1 cellular context compared by ENCODE assay signal in genomic region chr1:1135339-1136111, GRCh38.
TF ChIP-seq lines count a peak whose summit lies in the region.

No MANE protein-coding gene starts in this region.

TF ChIP-seq in K562, 482 proteins besides CTCF, POLR2A, EP300 and RAD21 (continued from another document and continues in another):
- TF ChIP-seq ZNF407 (IDR thresholded peaks at IDR 0.05; ENCODE audit: low read depth) (no peak), ZBTB2 (IDR thresholded peaks at IDR 0.05) (no peak), NFATC3 (IDR thresholded peaks at IDR 0.05) (no peak), ZNF76 (CRISPR knock-in tag; IDR thresholded peaks at IDR 0.05; ENCODE audit: borderline replicate concordance) (0 out of 2 replicates have a peak, but pooled peaks have one; percentile 27), KLF10 (CRISPR knock-in tag; IDR thresholded peaks at IDR 0.05) (no peak), FOXA1 (IDR thresholded peaks at IDR 0.05; ENCODE audit: borderline replicate concordance) (no peak), ZNF24 (IDR thresholded peaks at IDR 0.05) (no peak), XRCC3 (IDR thresholded peaks at IDR 0.05) (no peak), ZNF507 (tag; conservative IDR thresholded peaks at IDR 0.05) (no peak), NCOR1 (IDR thresholded peaks at IDR 0.05) (no peak), ZNF282 (CRISPR knock-in tag; IDR thresholded peaks at IDR 0.05) (no peak), POU5F1 (IDR thresholded peaks at IDR 0.05; ENCODE audit: borderline replicate concordance, low read depth, low read length, partially characterized antibody) (no peak), NELFE (IDR thresholded peaks at IDR 0.05; ENCODE audit: insufficient read depth, insufficient read length) (no peak), ZBTB49 (CRISPR knock-in tag; IDR thresholded peaks at IDR 0.05; ENCODE audit: borderline replicate concordance) (no peak), SMAD3 (CRISPR knock-in tag; conservative IDR thresholded peaks at IDR 0.05) (0 out of 2 replicates have a peak, but pooled peaks have one; percentile 29), CXXC5 (CRISPR knock-in tag; IDR thresholded peaks at IDR 0.05) (no peak), RBFOX2 (IDR thresholded peaks at IDR 0.05; ENCODE audit: low read depth, low read length) (no peak; the same call in 1 of the 2 replicates), KDM2B (CRISPR knock-in tag; IDR thresholded peaks at IDR 0.05) (no peak), KDM4B (IDR thresholded peaks at IDR 0.05; ENCODE audit: borderline replicate concordance in 2 of 2, low read depth in 1 of 2) (no peak), MEF2A (IDR thresholded peaks at IDR 0.05; ENCODE audit: control insufficient read depth, low read depth, low read length) (no peak), TAF7 (tag; IDR thresholded peaks at IDR 0.05) (no peak; the same call in 1 of the 2 replicates), HNRNPUL1 (IDR thresholded peaks at IDR 0.05; ENCODE audit: low read length) (no peak), HDAC6 (IDR thresholded peaks at IDR 0.05; ENCODE audit: low read depth, low read length) (no peak), POLR3A (IDR thresholded peaks at IDR 0.05; ENCODE audit: borderline replicate concordance, extremely low read depth, insufficient read depth, insufficient read length) (no peak), ZNF311 (CRISPR knock-in tag; IDR thresholded peaks at IDR 0.05) (no peak), ZNF184 (CRISPR knock-in tag; IDR thresholded peaks at IDR 0.05) (no peak), NR2F6 (CRISPR knock-in tag; IDR thresholded peaks at IDR 0.05) (no peak), SP1 (CRISPR knock-in tag; IDR thresholded peaks at IDR 0.05) (peak; percentile 70; the same call in 1 of the 2 replicates), ZNF445 (CRISPR knock-in tag; IDR thresholded peaks at IDR 0.05; ENCODE audit: low read depth) (no peak), ZNF780A (CRISPR knock-in tag; IDR thresholded peaks at IDR 0.05) (no peak), NCOA1 (IDR thresholded peaks at IDR 0.05; ENCODE audit: low read depth) (no peak), MIER1 (IDR thresholded peaks at IDR 0.05; ENCODE audit: low read depth) (no peak)
- TF ChIP-seq, protein P1, sequence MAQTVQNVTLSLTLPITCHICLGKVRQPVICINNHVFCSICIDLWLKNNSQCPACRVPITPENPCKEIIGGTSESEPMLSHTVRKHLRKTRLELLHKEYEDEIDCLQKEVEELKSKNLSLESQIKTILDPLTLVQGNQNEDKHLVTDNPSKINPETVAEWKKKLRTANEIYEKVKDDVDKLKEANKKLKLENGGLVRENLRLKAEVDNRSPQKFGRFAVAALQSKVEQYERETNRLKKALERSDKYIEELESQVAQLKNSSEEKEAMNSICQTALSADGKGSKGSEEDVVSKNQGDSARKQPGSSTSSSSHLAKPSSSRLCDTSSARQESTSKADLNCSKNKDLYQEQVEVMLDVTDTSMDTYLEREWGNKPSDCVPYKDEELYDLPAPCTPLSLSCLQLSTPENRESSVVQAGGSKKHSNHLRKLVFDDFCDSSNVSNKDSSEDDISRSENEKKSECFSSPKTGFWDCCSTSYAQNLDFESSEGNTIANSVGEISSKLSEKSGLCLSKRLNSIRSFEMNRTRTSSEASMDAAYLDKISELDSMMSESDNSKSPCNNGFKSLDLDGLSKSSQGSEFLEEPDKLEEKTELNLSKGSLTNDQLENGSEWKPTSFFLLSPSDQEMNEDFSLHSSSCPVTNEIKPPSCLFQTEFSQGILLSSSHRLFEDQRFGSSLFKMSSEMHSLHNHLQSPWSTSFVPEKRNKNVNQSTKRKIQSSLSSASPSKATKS (CRISPR knock-in tag; IDR thresholded peaks at IDR 0.05): no peak
- TF ChIP-seq, protein P2, sequence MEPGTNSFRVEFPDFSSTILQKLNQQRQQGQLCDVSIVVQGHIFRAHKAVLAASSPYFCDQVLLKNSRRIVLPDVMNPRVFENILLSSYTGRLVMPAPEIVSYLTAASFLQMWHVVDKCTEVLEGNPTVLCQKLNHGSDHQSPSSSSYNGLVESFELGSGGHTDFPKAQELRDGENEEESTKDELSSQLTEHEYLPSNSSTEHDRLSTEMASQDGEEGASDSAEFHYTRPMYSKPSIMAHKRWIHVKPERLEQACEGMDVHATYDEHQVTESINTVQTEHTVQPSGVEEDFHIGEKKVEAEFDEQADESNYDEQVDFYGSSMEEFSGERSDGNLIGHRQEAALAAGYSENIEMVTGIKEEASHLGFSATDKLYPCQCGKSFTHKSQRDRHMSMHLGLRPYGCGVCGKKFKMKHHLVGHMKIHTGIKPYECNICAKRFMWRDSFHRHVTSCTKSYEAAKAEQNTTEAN (CRISPR knock-in tag; IDR thresholded peaks at IDR 0.05): no peak
- TF ChIP-seq, protein P3, sequence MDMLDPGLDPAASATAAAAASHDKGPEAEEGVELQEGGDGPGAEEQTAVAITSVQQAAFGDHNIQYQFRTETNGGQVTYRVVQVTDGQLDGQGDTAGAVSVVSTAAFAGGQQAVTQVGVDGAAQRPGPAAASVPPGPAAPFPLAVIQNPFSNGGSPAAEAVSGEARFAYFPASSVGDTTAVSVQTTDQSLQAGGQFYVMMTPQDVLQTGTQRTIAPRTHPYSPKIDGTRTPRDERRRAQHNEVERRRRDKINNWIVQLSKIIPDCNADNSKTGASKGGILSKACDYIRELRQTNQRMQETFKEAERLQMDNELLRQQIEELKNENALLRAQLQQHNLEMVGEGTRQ (CRISPR knock-in tag; IDR thresholded peaks at IDR 0.05): no peak
- TF ChIP-seq, protein P4, sequence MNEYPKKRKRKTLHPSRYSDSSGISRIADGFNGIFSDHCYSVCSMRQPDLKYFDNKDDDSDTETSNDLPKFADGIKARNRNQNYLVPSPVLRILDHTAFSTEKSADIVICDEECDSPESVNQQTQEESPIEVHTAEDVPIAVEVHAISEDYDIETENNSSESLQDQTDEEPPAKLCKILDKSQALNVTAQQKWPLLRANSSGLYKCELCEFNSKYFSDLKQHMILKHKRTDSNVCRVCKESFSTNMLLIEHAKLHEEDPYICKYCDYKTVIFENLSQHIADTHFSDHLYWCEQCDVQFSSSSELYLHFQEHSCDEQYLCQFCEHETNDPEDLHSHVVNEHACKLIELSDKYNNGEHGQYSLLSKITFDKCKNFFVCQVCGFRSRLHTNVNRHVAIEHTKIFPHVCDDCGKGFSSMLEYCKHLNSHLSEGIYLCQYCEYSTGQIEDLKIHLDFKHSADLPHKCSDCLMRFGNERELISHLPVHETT (CRISPR knock-in tag; conservative IDR thresholded peaks at IDR 0.05 in 1 of 2, IDR thresholded peaks at IDR 0.05 in 1 of 2): no peak
- TF ChIP-seq, protein P5, sequence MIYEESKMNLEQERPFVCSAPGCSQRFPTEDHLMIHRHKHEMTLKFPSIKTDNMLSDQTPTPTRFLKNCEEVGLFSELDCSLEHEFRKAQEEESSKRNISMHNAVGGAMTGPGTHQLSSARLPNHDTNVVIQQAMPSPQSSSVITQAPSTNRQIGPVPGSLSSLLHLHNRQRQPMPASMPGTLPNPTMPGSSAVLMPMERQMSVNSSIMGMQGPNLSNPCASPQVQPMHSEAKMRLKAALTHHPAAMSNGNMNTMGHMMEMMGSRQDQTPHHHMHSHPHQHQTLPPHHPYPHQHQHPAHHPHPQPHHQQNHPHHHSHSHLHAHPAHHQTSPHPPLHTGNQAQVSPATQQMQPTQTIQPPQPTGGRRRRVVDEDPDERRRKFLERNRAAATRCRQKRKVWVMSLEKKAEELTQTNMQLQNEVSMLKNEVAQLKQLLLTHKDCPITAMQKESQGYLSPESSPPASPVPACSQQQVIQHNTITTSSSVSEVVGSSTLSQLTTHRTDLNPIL (CRISPR knock-in tag; IDR thresholded peaks at IDR 0.05): no peak
- TF ChIP-seq, protein P6, sequence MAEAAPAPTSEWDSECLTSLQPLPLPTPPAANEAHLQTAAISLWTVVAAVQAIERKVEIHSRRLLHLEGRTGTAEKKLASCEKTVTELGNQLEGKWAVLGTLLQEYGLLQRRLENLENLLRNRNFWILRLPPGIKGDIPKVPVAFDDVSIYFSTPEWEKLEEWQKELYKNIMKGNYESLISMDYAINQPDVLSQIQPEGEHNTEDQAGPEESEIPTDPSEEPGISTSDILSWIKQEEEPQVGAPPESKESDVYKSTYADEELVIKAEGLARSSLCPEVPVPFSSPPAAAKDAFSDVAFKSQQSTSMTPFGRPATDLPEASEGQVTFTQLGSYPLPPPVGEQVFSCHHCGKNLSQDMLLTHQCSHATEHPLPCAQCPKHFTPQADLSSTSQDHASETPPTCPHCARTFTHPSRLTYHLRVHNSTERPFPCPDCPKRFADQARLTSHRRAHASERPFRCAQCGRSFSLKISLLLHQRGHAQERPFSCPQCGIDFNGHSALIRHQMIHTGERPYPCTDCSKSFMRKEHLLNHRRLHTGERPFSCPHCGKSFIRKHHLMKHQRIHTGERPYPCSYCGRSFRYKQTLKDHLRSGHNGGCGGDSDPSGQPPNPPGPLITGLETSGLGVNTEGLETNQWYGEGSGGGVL (CRISPR knock-in tag; IDR thresholded peaks at IDR 0.05): no peak
